Comparison of ENCODE assay signal across 12 cellular contexts in genomic region chr11:225734-226453, GRCh38.
DNase-seq lines count a peak whose midpoint lies in the region; ATAC-seq and TF ChIP-seq lines count a peak whose summit lies in the region.
"Had no signal": no experiment of that assay in that cellular context is flagged by ENCODE, and none has a peak within 500 bp of the region (broad histone marks: within the 10 kb centered on the region; RNA-seq: fewer than 3 reads in every experiment).

No MANE protein-coding gene starts in this region.

- in situ Hi-C loops in ACHN (cut with HindIII; ENCODE audit: low pct_ligation_motif_present, low pct_unique_long_range_greater_than_20kb, low sequenced_read_pairs) = no loop called here

- ATAC-seq in GM21423 (IDR thresholded peaks at IDR 0.05; ENCODE audit: unreplicated experiment) (peak; percentile 75), HG03039 (IDR thresholded peaks at IDR 0.05; ENCODE audit: unreplicated experiment) (no peak), SK-N-SH treated with all-trans-retinoic acid at 6 μM for 48 hours (no peak)
- ATAC-seq: natural killer cell treated with Interleukin-12 subunit alpha and Interleukin-12 subunit beta and Interleukin-15 and Interleukin-18, amount 100 ng/mL, for 72 hours had no signal

- DNase-seq in DMS79 (lab: John Stamatoyannopoulos, UW) (peak; percentile 7), RKO (ENCODE audit: low spot score) (peak; percentile 24), iris pigment epithelial cell (ENCODE audit: low read depth) (peak; percentile 32), COLO829 (ENCODE audit: low spot score) (no peak), ACHN (no peak)
- DNase-seq: NCI-H1092 treated with DMSO at 0.1 percent for 48 hours; stimulated activated CD4-positive, alpha-beta T cell treated with anti-CD3 and anti-CD28 coated beads, Interleukin-12 subunit alpha, Interleukin-12 subunit beta, amount 100 ng/mL, for 4 hours; T-helper 1 cell had no signal

TF ChIP-seq in SK-N-SH treated with all-trans-retinoic acid at 6 μM for 48 hours, 23 proteins besides CTCF, POLR2A, EP300 and RAD21:
- TF ChIP-seq SNAI2 (CRISPR knock-in tag; IDR thresholded peaks at IDR 0.05) (no peak), CSRNP3 (CRISPR knock-in tag; IDR thresholded peaks at IDR 0.05) (no peak), BACH2 (CRISPR knock-in tag; IDR thresholded peaks at IDR 0.05; ENCODE audit: borderline replicate concordance) (no peak), TSHZ2 (CRISPR knock-in tag; IDR thresholded peaks at IDR 0.05) (no peak), ISL1 (CRISPR knock-in tag; IDR thresholded peaks at IDR 0.05) (no peak), PPARA (CRISPR knock-in tag; IDR thresholded peaks at IDR 0.05; ENCODE audit: borderline replicate concordance) (no peak), OSR1 (CRISPR knock-in tag; IDR thresholded peaks at IDR 0.05) (no peak)
TF ChIP-seq in SK-N-SH treated with all-trans-retinoic acid at 6 μM for 48 hours: peak in this region for 0.

Comparison
In these comparisons a context has a peak if more than half of its experiments do, and no peak if none do; other contexts are left out.
1. DNase-seq: peak in DMS79 (single experiment), RKO (single experiment) and iris pigment epithelial cell (single experiment); none in COLO829 (single experiment) and ACHN (single experiment).